ENCODE assay signal across 12 cellular contexts in genomic region chr5:6188344-6188743, GRCh38.
DNase-seq lines count a peak whose midpoint lies in the region; ATAC-seq and TF ChIP-seq lines count a peak whose summit lies in the region.
"Had no signal": no experiment of that assay in that cellular context is flagged by ENCODE, and none has a peak within 500 bp of the region (broad histone marks: within the 10 kb centered on the region; RNA-seq: fewer than 3 reads in every experiment).

No MANE protein-coding gene starts in this region.

- TF ChIP-seq POLR2A in right lobe of liver (IDR thresholded peaks at IDR 0.05) = no peak

- H3K4me3 ChIP-seq in SU-DHL-6 (ENCODE audit: insufficient read depth, low read length, poor library complexity, severe bottlenecking) (peak overlapping the region; percentile 24), right lobe of liver (no peak overlapping the region)
- H3K4me3 ChIP-seq: pancreas had no signal

- DNase-seq in NCI-H2081 (lab: John Stamatoyannopoulos, UW) = no peak
- no peak for DNase-seq in right lobe of liver
- DNase-seq in type B pancreatic cell (ENCODE audit: extremely low spot score, unreplicated experiment) = no peak
- DNase-seq in NCI-H69 (lab: John Stamatoyannopoulos, UW) = no peak
- DNase-seq: amniotic stem cell, erythroblast, pancreas, PC-3 had no signal

- peak overlapping the region; percentile 15 for H2AFZ ChIP-seq in SU-DHL-6 (ENCODE audit: low read depth, low read length, severe bottlenecking)

- no peak overlapping the region for H3K4me3 Mint-ChIP-seq in type B pancreatic cell

- ATAC-seq in GM18870 (IDR thresholded peaks at IDR 0.05; ENCODE audit: unreplicated experiment) (peak; percentile 95), GM21529 (IDR thresholded peaks at IDR 0.05; ENCODE audit: unreplicated experiment) (peak; percentile 99), HG03175 (IDR thresholded peaks at IDR 0.05; ENCODE audit: unreplicated experiment) (peak; percentile 97), right lobe of liver (no peak)
- ATAC-seq: pancreas, PC-3 had no signal

- H3K9ac ChIP-seq in SU-DHL-6 (ENCODE audit: low read length) = peak overlapping the region; percentile 51

- H3K27ac ChIP-seq in SU-DHL-6 (ENCODE audit: low read depth, low read length) (peak overlapping the region; percentile 94), right lobe of liver (no peak overlapping the region)
- H3K27ac ChIP-seq: pancreas had no signal

- 63% methylated on average over 1 of the region's 6 CpGs for WGBS in right lobe of liver (ENCODE audit: insufficient coverage, low coverage, low lambda C conversion rate, missing lambda C conversion rate)

- H3K27ac Mint-ChIP-seq in type B pancreatic cell = no peak overlapping the region

- H3F3A ChIP-seq in SU-DHL-6 (ENCODE audit: insufficient read depth) = peaks cover 19% of the 10 kb centered on the region

- H3K27me3 Mint-ChIP-seq in type B pancreatic cell = peaks cover 14% of the 10 kb centered on the region

- no peaks in the 10 kb centered on the region for H3K9me2 ChIP-seq in SU-DHL-6 (replicated peaks; ENCODE audit: insufficient read depth, low read length)

- TF ChIP-seq CTCF in SU-DHL-6 (IDR thresholded peaks at IDR 0.05; ENCODE audit: insufficient read depth, low read length, poor library complexity, severe bottlenecking) = no peak
- TF ChIP-seq CTCF in right lobe of liver (IDR thresholded peaks at IDR 0.05) = no peak
- TF ChIP-seq CTCF in type B pancreatic cell (conservative IDR thresholded peaks at IDR 0.05) = no peak

- peaks cover 4% of the 10 kb centered on the region for H3K9me3 Mint-ChIP-seq in type B pancreatic cell

- H3K79me2 ChIP-seq in SU-DHL-6 (ENCODE audit: insufficient read depth, low read length) = no peaks in the 10 kb centered on the region

- H3K4me1 ChIP-seq in right lobe of liver = no peaks in the 10 kb centered on the region
- H3K4me1 ChIP-seq: pancreas had no signal

- H3K9me3 ChIP-seq in SU-DHL-6 (ENCODE audit: insufficient read depth, low read length) (no peaks in the 10 kb centered on the region), right lobe of liver (no peaks in the 10 kb centered on the region)
- H3K9me3 ChIP-seq: pancreas had no signal

- H3K36me3 ChIP-seq in SU-DHL-6 (ENCODE audit: low read length) (no peaks in the 10 kb centered on the region), right lobe of liver (no peaks in the 10 kb centered on the region)
- H3K36me3 ChIP-seq: pancreas had no signal

- H3K27me3 ChIP-seq in SU-DHL-6 (ENCODE audit: low read length) (no peaks in the 10 kb centered on the region), right lobe of liver (no peaks in the 10 kb centered on the region)
- H3K27me3 ChIP-seq: pancreas had no signal

- no peaks in the 10 kb centered on the region for H3K36me3 Mint-ChIP-seq in type B pancreatic cell

- intact Hi-C loops in right lobe of liver (cut with DNase I) = no loop called here

- peaks cover 4% of the 10 kb centered on the region for H3K4me1 Mint-ChIP-seq in type B pancreatic cell (ENCODE audit: unreplicated experiment)

- H4K20me1 ChIP-seq in SU-DHL-6 (ENCODE audit: low read depth, low read length) = no peaks in the 10 kb centered on the region

- H3K4me2 ChIP-seq in SU-DHL-6 (ENCODE audit: low read depth, low read length, poor library complexity, severe bottlenecking) = peak overlapping the region; percentile 76

Comparison
In these comparisons a context has a peak if more than half of its experiments do, and no peak if none do; other contexts are left out.
1. ATAC-seq: peak in GM18870 (single experiment), GM21529 (single experiment) and HG03175 (single experiment); none in right lobe of liver (0 of 4).